ENCODE assay signal across 1 cellular context in genomic region chr18:54239091-54239490, GRCh38.
TF ChIP-seq lines count a peak whose summit lies in the region.

No MANE protein-coding gene starts in this region.

TF ChIP-seq in endothelial cell of umbilical vein, 7 proteins besides CTCF, POLR2A, EP300 and RAD21:
- no peak for TF ChIP-seq EZH2 (IDR thresholded peaks at IDR 0.05; ENCODE audit: borderline replicate concordance, low read depth, low read length, severe bottlenecking)
- TF ChIP-seq FOS (IDR thresholded peaks at IDR 0.05; ENCODE audit: borderline replicate concordance, insufficient read depth, low read length) = no peak
- no peak for TF ChIP-seq GATA2 (IDR thresholded peaks at IDR 0.05; ENCODE audit: insufficient read depth, insufficient read length, low read depth, low read length)
- TF ChIP-seq MAX (IDR thresholded peaks at IDR 0.05; ENCODE audit: insufficient read depth, insufficient read length) = no peak
- TF ChIP-seq JUN (IDR thresholded peaks at IDR 0.05; ENCODE audit: borderline replicate concordance, insufficient read depth, insufficient read length, low read depth) = no peak
- no peak for TF ChIP-seq MYC (IDR thresholded peaks at IDR 0.05; ENCODE audit: low read depth, low read length)
- TF ChIP-seq POLR2AphosphoS5 (IDR thresholded peaks at IDR 0.05; ENCODE audit: insufficient read depth, low read depth, low read length) = no peak
